22 cellular contexts compared by ENCODE assay signal in the genomic region with DNA sequence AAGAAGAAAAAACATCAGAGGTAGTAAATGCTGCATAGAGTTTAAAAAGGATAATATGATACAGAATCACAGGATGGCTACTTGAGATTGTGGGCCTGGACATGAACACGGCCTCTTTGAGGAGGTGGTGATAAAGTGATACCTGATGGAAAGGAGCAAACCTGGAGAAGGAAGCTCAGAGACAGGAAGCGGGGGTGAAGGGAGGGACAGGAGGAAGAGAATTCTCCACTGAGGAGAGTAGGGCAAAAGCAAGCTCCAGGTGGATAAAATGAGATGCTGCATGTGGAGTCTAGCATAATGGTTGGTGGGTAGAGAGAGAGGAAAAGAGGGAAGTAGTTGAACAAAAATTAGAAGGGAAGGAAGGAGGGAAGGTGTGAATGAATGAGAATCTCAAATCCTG.
DNase-seq lines count a peak whose midpoint lies in the region; ATAC-seq, FAIRE-seq and TF ChIP-seq lines count a peak whose summit lies in the region.
"Had no signal": no experiment of that assay in that cellular context is flagged by ENCODE, and none has a peak within 500 bp of the region (broad histone marks: within the 10 kb centered on the region; RNA-seq: fewer than 3 reads in every experiment).

No MANE protein-coding gene starts in this region.

- H3K4me3 Mint-ChIP-seq in CD4-positive, CD25-positive, alpha-beta regulatory T cell: no peak overlapping the region
- H3K4me3 Mint-ChIP-seq in endothelial cell (ENCODE audit: unreplicated experiment): no peak overlapping the region
- H3K4me3 Mint-ChIP-seq in nephron progenitor cell: no peak overlapping the region
- no peak overlapping the region for H3K4me3 Mint-ChIP-seq in stimulated activated memory B cell treated with anti-CD40 and anti-IgM and Interleukin-4, amounts not matched to agents 10 μg/mL and 1 μg/mL and 100 μg/mL, for 72 hours
- H3K4me3 Mint-ChIP-seq: CD4-positive, alpha-beta T cell had no signal

- TF ChIP-seq CTCF in endothelial cell (IDR thresholded peaks at IDR 0.05; ENCODE audit: unreplicated experiment) (no peak), nephron progenitor cell (IDR thresholded peaks at IDR 0.05) (no peak)

- no peaks in the 10 kb centered on the region for H3K9me3 ChIP-seq in CD4-positive, CD25-positive, alpha-beta regulatory T cell (ENCODE audit: control insufficient read depth in 2 of 2, low read length in 2 of 2)
- H3K9me3 ChIP-seq: BE2C had no signal

- FAIRE-seq in GM19239 (lab: Jason Lieb, UNC): no peak
- FAIRE-seq: A204.1, K562 had no signal

- H3K27ac ChIP-seq in CD4-positive, CD25-positive, alpha-beta regulatory T cell (ENCODE audit: insufficient read depth, low read length, poor library complexity, severe bottlenecking): no peak overlapping the region
- H3K27ac ChIP-seq: GM23248, RWPE1 had no signal

- no peak overlapping the region for H3K4me3 ChIP-seq in CD4-positive, CD25-positive, alpha-beta regulatory T cell (ENCODE audit: low read depth, low read length)
- H3K4me3 ChIP-seq: GM23248, K562 had no signal

- no peak for DNase-seq in CD4-positive, CD25-positive, alpha-beta regulatory T cell
- DNase-seq in HT-29 (ENCODE audit: low spot score): peak; percentile 45
- DNase-seq in endothelial cell (ENCODE audit: low spot score): no peak
- no peak for DNase-seq in nephron progenitor cell
- DNase-seq in GM19239 (ENCODE audit: insufficient read length, low spot score): no peak
- DNase-seq in stimulated activated CD4-positive, alpha-beta T cell treated with anti-CD3 and anti-CD28 coated beads, Interleukin-2, amount 100 ng/mL, for 24 hours: no peak
- no peak for DNase-seq in NCI-H446 treated with DMSO at 0.1 percent for 48 hours (lab: John Stamatoyannopoulos, UW)
- DNase-seq: BE2C; CD4-positive, alpha-beta T cell; DMS153; GF-D8; GM23248; MV-4-11; NCI-H187; NCI-H226; NCI-H524 treated with DMSO at 0.1 percent for 48 hours; PC-3; SIG-M5 had no signal

- no peaks in the 10 kb centered on the region for H3K27me3 Mint-ChIP-seq in CD4-positive, CD25-positive, alpha-beta regulatory T cell
- no peaks in the 10 kb centered on the region for H3K27me3 Mint-ChIP-seq in endothelial cell (ENCODE audit: unreplicated experiment)
- peaks cover 2% of the 10 kb centered on the region for H3K27me3 Mint-ChIP-seq in nephron progenitor cell (ENCODE audit: low read depth, poor library complexity)
- H3K27me3 Mint-ChIP-seq in stimulated activated memory B cell treated with anti-CD40 and anti-IgM and Interleukin-4, amounts not matched to agents 10 μg/mL and 1 μg/mL and 100 μg/mL, for 72 hours: no peaks in the 10 kb centered on the region
- H3K27me3 Mint-ChIP-seq: CD4-positive, alpha-beta T cell had no signal

- H3K4me1 Mint-ChIP-seq in CD4-positive, CD25-positive, alpha-beta regulatory T cell: peaks cover 6 to 13% (median 8%) of the 10 kb centered on the region in 4 donors
- peaks cover 13% of the 10 kb centered on the region for H3K4me1 Mint-ChIP-seq in endothelial cell (ENCODE audit: unreplicated experiment)
- H3K4me1 Mint-ChIP-seq in nephron progenitor cell: no peaks in the 10 kb centered on the region
- H3K4me1 Mint-ChIP-seq in stimulated activated memory B cell treated with anti-CD40 and anti-IgM and Interleukin-4, amounts not matched to agents 10 μg/mL and 1 μg/mL and 100 μg/mL, for 72 hours: peaks cover 9% of the 10 kb centered on the region

- peaks cover 21% of the 10 kb centered on the region for H3K36me3 Mint-ChIP-seq in CD4-positive, CD25-positive, alpha-beta regulatory T cell
- H3K36me3 Mint-ChIP-seq in endothelial cell (ENCODE audit: low read depth, unreplicated experiment) (peaks cover 14% of the 10 kb centered on the region), nephron progenitor cell (ENCODE audit: low read depth) (peaks cover 30% of the 10 kb centered on the region)
- H3K36me3 Mint-ChIP-seq in stimulated activated memory B cell treated with anti-CD40 and anti-IgM and Interleukin-4, amounts not matched to agents 10 μg/mL and 1 μg/mL and 100 μg/mL, for 72 hours: peaks cover 11% of the 10 kb centered on the region

- H3K27ac Mint-ChIP-seq in CD4-positive, CD25-positive, alpha-beta regulatory T cell: peak overlapping the region; percentile 24 to 49 (median 27)
- H3K27ac Mint-ChIP-seq in endothelial cell (ENCODE audit: unreplicated experiment) (peak overlapping the region; percentile 11), nephron progenitor cell (peak overlapping the region; percentile 74)
- H3K27ac Mint-ChIP-seq in stimulated activated memory B cell treated with anti-CD40 and anti-IgM and Interleukin-4, amounts not matched to agents 10 μg/mL and 1 μg/mL and 100 μg/mL, for 72 hours: no peak overlapping the region
- H3K27ac Mint-ChIP-seq: CD4-positive, alpha-beta T cell had no signal

- no peaks in the 10 kb centered on the region for H3K36me3 ChIP-seq in CD4-positive, CD25-positive, alpha-beta regulatory T cell (ENCODE audit: control insufficient read depth, insufficient read depth, low read length)
- H3K36me3 ChIP-seq: BE2C had no signal

- no peaks in the 10 kb centered on the region for H3K27me3 ChIP-seq in CD4-positive, CD25-positive, alpha-beta regulatory T cell (ENCODE audit: control insufficient read depth, insufficient read depth, low read length)
- H3K27me3 ChIP-seq: BE2C had no signal

- H3K4me1 ChIP-seq in CD4-positive, CD25-positive, alpha-beta regulatory T cell (ENCODE audit: control insufficient read depth, insufficient read depth, low read length, poor library complexity, severe bottlenecking): peaks cover 5% of the 10 kb centered on the region
- H3K4me1 ChIP-seq: BE2C had no signal

- no peaks in the 10 kb centered on the region for H3K9me3 Mint-ChIP-seq in CD4-positive, CD25-positive, alpha-beta regulatory T cell
- H3K9me3 Mint-ChIP-seq in endothelial cell (ENCODE audit: unreplicated experiment) (no peaks in the 10 kb centered on the region), nephron progenitor cell (no peaks in the 10 kb centered on the region)
- H3K9me3 Mint-ChIP-seq in stimulated activated memory B cell treated with anti-CD40 and anti-IgM and Interleukin-4, amounts not matched to agents 10 μg/mL and 1 μg/mL and 100 μg/mL, for 72 hours: no peaks in the 10 kb centered on the region
- H3K9me3 Mint-ChIP-seq: CD4-positive, alpha-beta T cell had no signal

- no peak for ATAC-seq in CD4-positive, CD25-positive, alpha-beta regulatory T cell (ENCODE audit: low read depth in 2 of 2)
- ATAC-seq in stimulated activated memory B cell treated with anti-CD40 and anti-IgM and Interleukin-4, amounts not matched to agents 10 μg/mL and 1 μg/mL and 100 μg/mL, for 72 hours: no peak
- ATAC-seq: K562, PC-3 had no signal
